In genomic region chr5:17302590-17302989, GRCh38 we compare ENCODE assay signal across 16 cellular contexts.
DNase-seq lines count a peak whose midpoint lies in the region; ATAC-seq and TF ChIP-seq lines count a peak whose summit lies in the region.
"Had no signal": no experiment of that assay in that cellular context is flagged by ENCODE, and none has a peak within 500 bp of the region (broad histone marks: within the 10 kb centered on the region; RNA-seq: fewer than 3 reads in every experiment).

No MANE protein-coding gene starts in this region.

- peaks cover 0 to 8% (median 0%) of the 10 kb centered on the region in 5 donors for H3K27me3 Mint-ChIP-seq in naive thymus-derived CD4-positive, alpha-beta T cell
- no peaks in the 10 kb centered on the region for H3K27me3 Mint-ChIP-seq in type B pancreatic cell
- H3K27me3 Mint-ChIP-seq: activated naive CD8-positive, alpha-beta T cell; CD4-positive, alpha-beta T cell had no signal

- CTCF ChIA-PET in naive thymus-derived CD4-positive, alpha-beta T cell (lab: Charles Lee): no interaction called here

- peaks cover 0 to 11% (median 3%) of the 10 kb centered on the region in 11 donors for H3K9me3 Mint-ChIP-seq in naive thymus-derived CD4-positive, alpha-beta T cell
- no peaks in the 10 kb centered on the region for H3K9me3 Mint-ChIP-seq in type B pancreatic cell
- H3K9me3 Mint-ChIP-seq: nephron had no signal

- no peaks in the 10 kb centered on the region for H3K36me3 Mint-ChIP-seq in naive thymus-derived CD4-positive, alpha-beta T cell
- no peaks in the 10 kb centered on the region for H3K36me3 Mint-ChIP-seq in type B pancreatic cell
- H3K36me3 Mint-ChIP-seq: activated naive CD8-positive, alpha-beta T cell; stimulated activated effector memory CD8-positive, alpha-beta T cell treated with anti-CD3 and anti-CD28 coated beads, Interleukin-12 subunit alpha, Interleukin-12 subunit beta, amount 100 ng/mL, for 72 hours had no signal

- H3K4me3 ChIP-seq in cardiac fibroblast (replicated peaks in 1 of 2; ENCODE audit: low read depth in 2 of 2, low read length in 2 of 2): no peak overlapping the region
- H3K4me3 ChIP-seq in naive thymus-derived CD4-positive, alpha-beta T cell (ENCODE audit: low read length): no peak overlapping the region

- H3K27ac Mint-ChIP-seq in naive thymus-derived CD4-positive, alpha-beta T cell: no peak overlapping the region
- no peak overlapping the region for H3K27ac Mint-ChIP-seq in type B pancreatic cell
- H3K27ac Mint-ChIP-seq: activated naive CD8-positive, alpha-beta T cell; CD4-positive, alpha-beta T cell; stimulated activated effector memory CD8-positive, alpha-beta T cell treated with anti-CD3 and anti-CD28 coated beads, Interleukin-12 subunit alpha, Interleukin-12 subunit beta, amount 100 ng/mL, for 72 hours had no signal

- no peak overlapping the region for H3K4me3 Mint-ChIP-seq in naive thymus-derived CD4-positive, alpha-beta T cell
- no peak overlapping the region for H3K4me3 Mint-ChIP-seq in type B pancreatic cell
- H3K4me3 Mint-ChIP-seq: activated naive CD8-positive, alpha-beta T cell; CD4-positive, alpha-beta T cell; nephron; stimulated activated effector memory CD8-positive, alpha-beta T cell treated with anti-CD3 and anti-CD28 coated beads, Interleukin-12 subunit alpha, Interleukin-12 subunit beta, amount 100 ng/mL, for 72 hours had no signal

- no peaks in the 10 kb centered on the region for H3K36me3 ChIP-seq in naive thymus-derived CD4-positive, alpha-beta T cell (ENCODE audit: control insufficient read depth in 2 of 3, insufficient read depth in 3 of 3, low read length in 3 of 3)

- POLR2A ChIA-PET in naive thymus-derived CD4-positive, alpha-beta T cell (lab: Charles Lee): no interaction called here

- no peaks in the 10 kb centered on the region for H3K27me3 ChIP-seq in naive thymus-derived CD4-positive, alpha-beta T cell (ENCODE audit: control insufficient read depth in 2 of 2, insufficient read depth in 2 of 2, low read length in 2 of 2)

- TF ChIP-seq CTCF in cardiac fibroblast (IDR thresholded peaks at IDR 0.05; ENCODE audit: low read depth, low read length) (no peak), type B pancreatic cell (conservative IDR thresholded peaks at IDR 0.05) (no peak)

- no peaks in the 10 kb centered on the region for H3K9me3 ChIP-seq in naive thymus-derived CD4-positive, alpha-beta T cell (ENCODE audit: control insufficient read depth in 2 of 3, low read length in 3 of 3)

- H3K4me1 Mint-ChIP-seq in naive thymus-derived CD4-positive, alpha-beta T cell: no peaks in the 10 kb centered on the region
- H3K4me1 Mint-ChIP-seq in type B pancreatic cell (ENCODE audit: unreplicated experiment): peaks cover 33% of the 10 kb centered on the region
- H3K4me1 Mint-ChIP-seq: stimulated activated effector memory CD8-positive, alpha-beta T cell treated with anti-CD3 and anti-CD28 coated beads, Interleukin-12 subunit alpha, Interleukin-12 subunit beta, amount 100 ng/mL, for 72 hours had no signal

- no peak overlapping the region for H3K27ac ChIP-seq in naive thymus-derived CD4-positive, alpha-beta T cell (ENCODE audit: low read depth, low read length)

- intact Hi-C loops in naive thymus-derived CD4-positive, alpha-beta T cell (cut with micrococcal nuclease): no loop called here

- ATAC-seq in naive thymus-derived CD4-positive, alpha-beta T cell: peak; percentile 60
- ATAC-seq in GM21526 (IDR thresholded peaks at IDR 0.05; ENCODE audit: low FRiP score, unreplicated experiment): no peak
- ATAC-seq: stimulated activated effector memory CD8-positive, alpha-beta T cell treated with anti-CD3 and anti-CD28 coated beads, Interleukin-12 subunit alpha, Interleukin-12 subunit beta, amount 100 ng/mL, for 72 hours had no signal

- DNase-seq in DMS 273 (lab: John Stamatoyannopoulos, UW; ENCODE audit: unreplicated experiment) (peak; percentile 84), NCI-H2171 (lab: John Stamatoyannopoulos, UW) (peak; percentile 72), cardiac fibroblast (ENCODE audit: low read depth in 2 of 2) (peak; percentile 92 to 94), COR-L47 (lab: John Stamatoyannopoulos, UW) (no peak), type B pancreatic cell (ENCODE audit: extremely low spot score, unreplicated experiment) (no peak)
- no peak for DNase-seq in naive thymus-derived CD4-positive, alpha-beta T cell
- no peak for DNase-seq in activated CD8-positive, alpha-beta memory T cell treated with anti-CD3 and anti-CD28 coated beads for 24 hours
- DNase-seq: activated CD4-positive, CD25-positive, alpha-beta regulatory T cell treated with anti-CD3 and anti-CD28 coated beads, Interleukin-2, amount 50 U/mL, for 72 hours; CD4-positive, alpha-beta T cell; NCI-H146; stimulated activated CD4-positive, alpha-beta T cell treated with anti-CD3 and anti-CD28 coated beads, Interleukin-4, amount 100 ng/mL, for 4 hours; SW 1271 had no signal

- H3K4me1 ChIP-seq in naive thymus-derived CD4-positive, alpha-beta T cell (ENCODE audit: control insufficient read depth in 2 of 2, insufficient read depth in 2 of 2, low read length in 2 of 2): no peaks in the 10 kb centered on the region

Comparison
In these comparisons a context has a peak if more than half of its experiments do, and no peak if none do; other contexts are left out.
1. DNase-seq: peak in DMS 273 (single experiment), NCI-H2171 (single experiment) and cardiac fibroblast (2 of 2); none in naive thymus-derived CD4-positive, alpha-beta T cell (0 of 9), activated CD8-positive, alpha-beta memory T cell treated with anti-CD3 and anti-CD28 coated beads for 24 hours (single experiment), COR-L47 (single experiment) and type B pancreatic cell (single experiment).